In the genomic region with DNA sequence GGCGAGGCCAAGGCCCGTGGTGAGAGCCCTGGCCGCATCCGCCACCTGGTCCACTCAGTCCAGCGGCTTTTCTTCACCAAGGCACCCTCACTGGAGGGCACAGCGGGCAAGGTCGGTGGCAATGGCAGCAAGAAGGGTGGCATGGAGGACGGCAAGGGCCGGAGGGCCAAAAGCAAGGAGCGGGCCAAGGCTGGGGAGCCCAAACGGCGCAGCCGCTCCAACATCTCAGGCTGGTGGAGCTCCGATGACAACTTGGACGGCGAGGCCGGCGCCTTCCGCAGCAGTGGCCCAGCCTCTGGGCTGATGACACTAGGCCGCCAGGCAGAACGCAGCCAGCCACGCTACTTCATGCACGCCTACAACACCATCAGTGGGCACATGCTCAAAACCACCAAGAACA, we compare ENCODE assay signal across 27 cellular contexts.
"Had no signal": no experiment of that assay in that cellular context is flagged by ENCODE, and none has a peak within 500 bp of the region (broad histone marks: within the 10 kb centered on the region; RNA-seq: fewer than 3 reads in every experiment).

No MANE protein-coding gene starts in this region.

- DNase-seq: stimulated activated CD4-positive, alpha-beta T cell treated with anti-CD3 and anti-CD28 coated beads, Interleukin-2, amount 100 ng/mL, for 48 hours; stimulated activated CD4-positive, alpha-beta T cell treated with anti-CD3 and anti-CD28 coated beads, Interleukin-4, amount 100 ng/mL, for 1 hour; stimulated activated CD4-positive, alpha-beta T cell treated with anti-CD3 and anti-CD28 coated beads, Interleukin-4, amount 100 ng/mL, for 24 hours; stimulated activated CD4-positive, alpha-beta T cell treated with anti-CD3 and anti-CD28 coated beads, Interleukin-4, amount 100 ng/mL, for 4 hours; stimulated activated CD8-positive, alpha-beta memory T cell treated with anti-CD3 and anti-CD28 coated beads, Interleukin-4, amount 100 ng/mL, for 48 hours; stimulated activated naive B cell treated with anti-CD40 and anti-IgM and Interleukin-4, amounts not matched to agents 10 μg/mL and 1 μg/mL and 100 μg/mL, for 72 hours; stimulated activated naive CD4-positive, alpha-beta T cell; stimulated activated naive CD4-positive, alpha-beta T cell treated with Interleukin-2 at 50 U/mL for 16 hours; stimulated activated naive CD8-positive, alpha-beta T cell treated with anti-CD3 and anti-CD28 coated beads, Interleukin-15, amount 100 ng/mL, for 72 hours; stimulated activated naive CD8-positive, alpha-beta T cell treated with anti-CD3 and anti-CD28 coated beads, Interleukin-15, Interleukin-2, amounts not matched to agents 100 U/mL and 50 U/mL, for 24 hours; stomach; substantia nigra; testis; thyroid gland; tibial artery; transverse colon; trophoblast cell; upper lobe of right lung; uterus had no signal

- FAIRE-seq: urothelium cell line had no signal

- H3K9me3 ChIP-seq: stomach, suprapubic skin, testis, thoracic aorta, thyroid gland, tibial artery, tibial nerve, transverse colon, upper lobe of left lung, upper lobe of right lung, uterus, vagina had no signal

- H3K27me3 ChIP-seq: testis, thyroid gland, transverse colon, upper lobe of left lung, upper lobe of right lung, uterus, vagina had no signal

- H3K4me3 ChIP-seq: stomach, suprapubic skin, testis, thoracic aorta, thyroid gland, tibial artery, tibial nerve, transverse colon, upper lobe of left lung, upper lobe of right lung, uterus, vagina had no signal

- H3K36me3 ChIP-seq: stomach, suprapubic skin, thoracic aorta, thyroid gland, tibial artery, tibial nerve, transverse colon, upper lobe of left lung, upper lobe of right lung, uterus, vagina had no signal

- H3K27ac ChIP-seq: stomach, suprapubic skin, testis, thoracic aorta, thyroid gland, tibial artery, tibial nerve, transverse colon, upper lobe of left lung, upper lobe of right lung, uterus, vagina had no signal

- H3K4me1 ChIP-seq: testis, upper lobe of right lung, uterus had no signal

- ATAC-seq: stimulated activated effector memory CD8-positive, alpha-beta T cell treated with anti-CD3 and anti-CD28 coated beads, Interleukin-12 subunit alpha, Interleukin-12 subunit beta, amount 100 ng/mL, for 72 hours; stimulated activated memory B cell treated with anti-CD40 and anti-IgM and Interleukin-4, amounts not matched to agents 10 μg/mL and 1 μg/mL and 100 μg/mL, for 72 hours; stimulated activated naive B cell treated with anti-CD40 and anti-IgM and Interleukin-4, amounts not matched to agents 10 μg/mL and 1 μg/mL and 100 μg/mL, for 72 hours; stimulated activated naive CD8-positive, alpha-beta T cell treated with anti-CD3 and anti-CD28 coated beads, Interleukin-15, amount 100 ng/mL, for 72 hours; stimulated activated naive CD8-positive, alpha-beta T cell treated with anti-CD3 and anti-CD28 coated beads, Interleukin-15, Interleukin-2, amounts not matched to agents 100 U/mL and 50 U/mL, for 24 hours; upper lobe of right lung had no signal
